30 cellular contexts compared by ENCODE assay signal in genomic region chr17:13425390-13425789, GRCh38.
"Had no signal": no experiment of that assay in that cellular context is flagged by ENCODE, and none has a peak within 500 bp of the region (broad histone marks: within the 10 kb centered on the region; RNA-seq: fewer than 3 reads in every experiment).

No MANE protein-coding gene starts in this region.

- H3K9ac ChIP-seq: KMS-11 had no signal

- H3K9me3 Mint-ChIP-seq: T-cell had no signal

- H3K4me3 Mint-ChIP-seq: T-cell had no signal

- H3K27ac ChIP-seq: KMS-11, Peyer's patch, SJSA1, SK-N-MC had no signal

- DNase-seq: Karpas-422, MM.1S, MV-4-11, NCI-H1092, NCI-H1105, NCI-H1417 treated with DMSO at 0.1 percent for 48 hours, NCI-H1436 treated with DMSO at 0.1 percent for 48 hours, NCI-H1694 treated with DMSO at 0.1 percent for 48 hours, NCI-H187 treated with DMSO at 0.1 percent for 48 hours, NCI-H2029, NCI-H2081, NCI-H2171 treated with DMSO at 0.1 percent for 48 hours, NCI-H2227 treated with DMSO at 0.1 percent for 48 hours, NCI-H345, NCI-H446, NCI-H510A treated with DMSO at 0.1 percent for 48 hours, NCI-H524 treated with DMSO at 0.1 percent for 48 hours, NCI-H526 treated with DMSO at 0.1 percent for 48 hours, NCI-H748 treated with DMSO at 0.1 percent for 48 hours, NCI-H82, PC-3, Peyer's patch, Right ventricle myocardium superior, RPMI8226, SHP77 treated with DMSO at 0.1 percent for 48 hours, T-cell had no signal

- H3K36me3 ChIP-seq: Peyer's patch, SJSA1 had no signal

- H3K4me1 ChIP-seq: Peyer's patch had no signal

- H3K4me2 ChIP-seq: KMS-11 had no signal

- H3K9me3 ChIP-seq: Peyer's patch, SJSA1 had no signal

- H3K4me3 ChIP-seq: Peyer's patch, SJSA1, SK-N-MC had no signal

- H3K27me3 ChIP-seq: Peyer's patch, SJSA1 had no signal

- H3K4me1 Mint-ChIP-seq: T-cell had no signal

- H3K36me3 Mint-ChIP-seq: T-cell had no signal

- H3K27ac Mint-ChIP-seq: T-cell had no signal

- ATAC-seq: PC-3, SK-N-SH treated with all-trans-retinoic acid at 6 μM for 48 hours, T-cell had no signal
